Comparison of ENCODE assay signal across 7 cellular contexts in the genomic region with DNA sequence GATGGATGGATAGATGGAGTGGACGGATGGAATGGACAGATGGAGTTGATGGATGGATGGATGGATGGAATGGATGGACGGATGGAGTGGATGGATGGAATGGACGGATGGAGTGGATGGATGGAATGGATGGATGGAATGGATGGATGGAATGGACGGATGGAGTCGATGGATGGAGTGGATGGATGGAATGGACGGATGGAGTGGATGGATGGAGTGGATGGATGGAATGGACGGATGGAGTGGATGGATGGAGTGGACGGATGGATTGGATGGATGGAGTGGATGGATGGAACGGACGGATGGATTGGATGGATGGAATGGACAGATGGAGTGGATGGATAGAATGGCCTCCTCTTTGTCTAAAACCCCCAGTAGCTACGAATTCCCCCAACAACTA.
A peak's percentile ranks its signal among the peaks of the same experiment; 100 is the strongest.
DNase-seq lines count a peak whose midpoint lies in the region; FAIRE-seq and TF ChIP-seq lines count a peak whose summit lies in the region.
"Not testable (repeated sequence)": the region's sequence is repeated elsewhere in the genome, so short reads cannot be mapped to it uniquely, and the experiment has no call there.

No MANE protein-coding gene starts in this region.

- not testable (repeated sequence) for TF ChIP-seq POLR2A in H1 (IDR thresholded peaks at IDR 0.05; ENCODE audit: control extremely low read depth in 1 of 2, low read depth in 2 of 2, low read length in 2 of 2)

- H2BK15ac ChIP-seq in H1 (ENCODE audit: low read length): not testable (repeated sequence)
- peak overlapping the region; percentile 90 for H2BK15ac ChIP-seq in neuronal stem cell (ENCODE audit: low read length)

- peaks cover 0 to 11% (median 2%) of the 10 kb centered on the region in 3 donors for H3K27me3 Mint-ChIP-seq in CD14-positive monocyte (ENCODE audit: low read depth in 3 of 3)
- H3K27me3 Mint-ChIP-seq in astrocyte (ENCODE audit: low read depth, unreplicated experiment): not testable (repeated sequence)

- H3K14ac ChIP-seq in H1 (ENCODE audit: insufficient read length): not testable (repeated sequence)
- peak overlapping the region; percentile 14 for H3K14ac ChIP-seq in neuronal stem cell (ENCODE audit: low read length)

- H4K91ac ChIP-seq in H1 (replicated peaks; ENCODE audit: insufficient read length, low read length): not testable (repeated sequence)
- H4K91ac ChIP-seq in neuronal stem cell (ENCODE audit: low read depth, low read length, poor library complexity): peak overlapping the region; percentile 6

- dilution Hi-C loops in keratinocyte (cut with MboI; ENCODE audit: extremely low pct_ligation_motif_present, low sequenced_read_pairs): not testable (repeated sequence)

- TF ChIP-seq EP300 in H1 (IDR thresholded peaks at IDR 0.05; ENCODE audit: borderline replicate concordance in 1 of 2, low read depth in 2 of 2, low read length in 2 of 2): not testable (repeated sequence)

- not testable (repeated sequence) for H3K56ac ChIP-seq in H1 (replicated peaks; ENCODE audit: insufficient read length, low read depth, low read length)

- not testable (repeated sequence) for H3K4ac ChIP-seq in H1 (replicated peaks; ENCODE audit: insufficient read length, low read depth, low read length); neuronal stem cell (ENCODE audit: low read length)

- WGBS in H1 (ENCODE audit: extremely low coverage in 1 of 2, insufficient coverage in 1 of 2, insufficient read length in 1 of 2, insufficient replicate concordance in 2 of 2, low coverage in 1 of 2, low lambda C conversion rate in 2 of 2, missing lambda C conversion rate in 1 of 2), 2 experiments: 70 to 100% methylated on average over 10 to 11 of the region's 11 CpGs
- WGBS in neuronal stem cell (ENCODE audit: extremely low coverage in 2 of 2, insufficient read length in 2 of 2, insufficient replicate concordance in 1 of 2), 2 donors: 99 to 100% methylated on average over 5 to 8 of the region's 11 CpGs
- 78 to 83% (median 80%) methylated on average over 11 of the region's 11 CpGs for WGBS in small intestine, 3 donors

- not testable (repeated sequence) for H3K18ac ChIP-seq in H1 (ENCODE audit: extremely low read depth, low read length)
- H3K18ac ChIP-seq in neuronal stem cell (ENCODE audit: low read length): peak overlapping the region; percentile 5

- H3K27me3 ChIP-seq in astrocyte (ENCODE audit: insufficient read depth, low read length); H1 (replicated peaks in 1 of 4; ENCODE audit: control insufficient read depth in 3 of 4, extremely low read depth in 1 of 4, insufficient read depth in 3 of 4, low read length in 3 of 4); keratinocyte (ENCODE audit: control insufficient read depth, extremely low read depth, insufficient read depth, low read length); neuronal stem cell (ENCODE audit: control insufficient read depth in 3 of 3, insufficient read depth in 3 of 3, low read depth in 1 of 3, low read length in 3 of 3); small intestine (ENCODE audit: control insufficient read depth in 2 of 2, insufficient read depth in 2 of 2, low read length in 2 of 2): not testable (repeated sequence)

- CTCF ChIA-PET in H1 (lab: Charles Lee; ENCODE audit: partially characterized antibody): interaction anchor here (0.6 to 0.7 kb wide), 2 partner anchors 12 to 52 kb away, joined by 3 read pairs; no protein-coding TSS in a partner anchor

- not testable (repeated sequence) for H2BK12ac ChIP-seq in H1 (ENCODE audit: low read depth, low read length); neuronal stem cell (ENCODE audit: low read length)

- not testable (repeated sequence) for TF ChIP-seq RAD21 in H1 (IDR thresholded peaks at IDR 0.05 in 1 of 2, conservative IDR thresholded peaks at IDR 0.05 in 1 of 2; ENCODE audit: low read depth in 2 of 2, low read length in 2 of 2)

- H2BK120ac ChIP-seq in H1 (replicated peaks; ENCODE audit: low read depth, low read length); neuronal stem cell (ENCODE audit: low read depth, low read length): not testable (repeated sequence)

- intact Hi-C loops in CD14-positive monocyte (cut with micrococcal nuclease): not testable (repeated sequence)

- H3K79me2 ChIP-seq in astrocyte (ENCODE audit: insufficient read depth, low read length); H1 (ENCODE audit: control insufficient read depth in 1 of 2, insufficient read depth in 2 of 2, low read length in 2 of 2); keratinocyte (ENCODE audit: control insufficient read depth, insufficient read depth, low read length): not testable (repeated sequence)

- peaks cover 17% of the 10 kb centered on the region for H3K9me3 ChIP-seq in astrocyte (ENCODE audit: insufficient read depth, low read depth, low read length)
- peaks cover 2 to 18% of the 10 kb centered on the region in 2 experiments; a peak in 2 of 4 replicates for H3K9me3 ChIP-seq in H1 (ENCODE audit: insufficient read depth in 2 of 2, low read depth in 1 of 2, low read length in 1 of 2)
- H3K9me3 ChIP-seq in keratinocyte (ENCODE audit: control insufficient read depth, low read depth, low read length); neuronal stem cell (replicated peaks in 1 of 2; ENCODE audit: control insufficient read depth in 2 of 2, insufficient read depth in 1 of 2, low read depth in 1 of 2, low read length in 2 of 2); small intestine (ENCODE audit: control insufficient read depth, low read depth): not testable (repeated sequence)

- DNase-seq in CD14-positive monocyte (ENCODE audit: low spot score): peak; percentile 59
- DNase-seq in HTR-8/SVneo (ENCODE audit: insufficient read length, low spot score); astrocyte (ENCODE audit: low read depth); H1 (ENCODE audit: low read depth in 1 of 2, low spot score in 2 of 2); keratinocyte (ENCODE audit: low read depth, low spot score); neuronal stem cell (ENCODE audit: low spot score); small intestine: not testable (repeated sequence)

- H3K23me2 ChIP-seq in H1 (ENCODE audit: low read depth, low read length): peaks cover 20% of the 10 kb centered on the region; the same call in 1 of the 2 replicates

- H4K5ac ChIP-seq in H1 (ENCODE audit: insufficient read length, low read depth, low read length): not testable (repeated sequence)

- H3K27ac Mint-ChIP-seq in CD14-positive monocyte; astrocyte (ENCODE audit: unreplicated experiment): not testable (repeated sequence)

- not testable (repeated sequence) for H3K79me1 ChIP-seq in H1 (ENCODE audit: low read depth, low read length); neuronal stem cell (ENCODE audit: low read depth, low read length)

- H3K23ac ChIP-seq in H1 (ENCODE audit: insufficient read length): not testable (repeated sequence)
- H3K23ac ChIP-seq in neuronal stem cell (ENCODE audit: low read depth, low read length, poor library complexity): peak overlapping the region; percentile 1

- not testable (repeated sequence) for H2AFZ ChIP-seq in astrocyte (ENCODE audit: low read depth, low read length); H1 (ENCODE audit: low read length); keratinocyte (ENCODE audit: control insufficient read depth, low read length); neuronal stem cell (ENCODE audit: low read length)

- FAIRE-seq in HTR-8/SVneo (lab: Jason Lieb, UNC): peak; percentile 98
- peak; percentile 93 for FAIRE-seq in astrocyte (lab: Jason Lieb, UNC)
- FAIRE-seq in H1 (lab: Jason Lieb, UNC): peak; percentile 93
- FAIRE-seq in keratinocyte (lab: Jason Lieb, UNC): peak; percentile 84
- FAIRE-seq in small intestine (lab: Jason Lieb, UNC): peak; percentile 99

- H4K20me1 ChIP-seq in astrocyte (ENCODE audit: insufficient read depth, low read length); H1 (replicated peaks in 1 of 2; ENCODE audit: control insufficient read depth in 1 of 2, insufficient read depth in 2 of 2, low read length in 2 of 2); keratinocyte (ENCODE audit: control insufficient read depth, extremely low read depth, insufficient read depth, low read length): not testable (repeated sequence)

- H4K8ac ChIP-seq in H1 (ENCODE audit: extremely low read depth, insufficient read depth, low read length); neuronal stem cell (ENCODE audit: low read depth, low read length): not testable (repeated sequence)

- H2BK20ac ChIP-seq in H1 (ENCODE audit: low read length): not testable (repeated sequence)

- peaks cover 13 to 23% (median 17%) of the 10 kb centered on the region in 7 donors for H3K9me3 Mint-ChIP-seq in CD14-positive monocyte
- not testable (repeated sequence) for H3K9me3 Mint-ChIP-seq in astrocyte (ENCODE audit: unreplicated experiment)

- H3K9me1 ChIP-seq in keratinocyte (ENCODE audit: control insufficient read depth, extremely low read depth, insufficient read depth, low read length): not testable (repeated sequence)

- not testable (repeated sequence) for H3K27ac ChIP-seq in astrocyte (ENCODE audit: low read depth, low read length); H1 (ENCODE audit: low read depth, low read length); keratinocyte (ENCODE audit: control insufficient read depth, insufficient read depth, low read length); neuronal stem cell (replicated peaks; ENCODE audit: low read length); small intestine (ENCODE audit: low read depth in 1 of 2, low read length in 1 of 2)

- H2AK5ac ChIP-seq in H1 (ENCODE audit: low read depth, low read length) (peak overlapping the region; percentile 100), neuronal stem cell (ENCODE audit: low read depth, low read length) (peak overlapping the region; percentile 15)

- H3K4me3 Mint-ChIP-seq in CD14-positive monocyte; astrocyte (ENCODE audit: unreplicated experiment): not testable (repeated sequence)

- not testable (repeated sequence) for H2BK5ac ChIP-seq in H1 (ENCODE audit: low read depth, low read length)
- H2BK5ac ChIP-seq in neuronal stem cell (ENCODE audit: low read length): peak overlapping the region; percentile 4

- not testable (repeated sequence) for H3K4me1 Mint-ChIP-seq in CD14-positive monocyte
- H3K4me1 Mint-ChIP-seq in astrocyte (ENCODE audit: low read depth, unreplicated experiment): peaks cover 43% of the 10 kb centered on the region

- not testable (repeated sequence) for TF ChIP-seq CTCF in CD14-positive monocyte (IDR thresholded peaks at IDR 0.05); astrocyte (IDR thresholded peaks at IDR 0.05; ENCODE audit: insufficient read depth, low read depth, low read length); H1 (IDR thresholded peaks at IDR 0.05; ENCODE audit: control extremely low read depth in 1 of 3, insufficient read depth in 1 of 3, low read depth in 1 of 3, low read length in 3 of 3); keratinocyte (optimal IDR thresholded peaks at IDR 0.05 in 1 of 3, IDR thresholded peaks at IDR 0.05 in 1 of 3, conservative IDR thresholded peaks at IDR 0.05 in 1 of 3; ENCODE audit: extremely low read depth in 1 of 3, insufficient read depth in 2 of 3, low read length in 3 of 3)

- H3K4me1 ChIP-seq in astrocyte (ENCODE audit: insufficient read depth, low read length) (peaks cover 10% of the 10 kb centered on the region), H1 (replicated peaks in 1 of 4; ENCODE audit: control insufficient read depth in 3 of 4, insufficient read depth in 4 of 4, low read length in 3 of 4) (peaks cover 0 to 13% (median 10%) of the 10 kb centered on the region in 4 experiments; a peak in 5 of 7 replicates), keratinocyte (ENCODE audit: control insufficient read depth, extremely low read depth, insufficient read depth, low read length) (peaks cover 51% of the 10 kb centered on the region), neuronal stem cell (ENCODE audit: control insufficient read depth in 2 of 2, insufficient read depth in 1 of 2, low read depth in 1 of 2, low read length in 2 of 2) (peaks cover 3 to 15% of the 10 kb centered on the region in 2 donors)
- H3K4me1 ChIP-seq in small intestine (ENCODE audit: control insufficient read depth in 2 of 2, insufficient read depth in 1 of 2, low read depth in 1 of 2, low read length in 1 of 2): not testable (repeated sequence)

- H3K36me3 ChIP-seq in astrocyte (ENCODE audit: insufficient read depth, low read length); H1 (ENCODE audit: control insufficient read depth in 2 of 4, insufficient read depth in 4 of 4, low read length in 3 of 4); keratinocyte (ENCODE audit: control insufficient read depth in 2 of 2, extremely low read depth in 1 of 2, insufficient read depth in 2 of 2, low read length in 2 of 2); neuronal stem cell (replicated peaks in 1 of 2; ENCODE audit: control insufficient read depth in 2 of 2, insufficient read depth in 2 of 2, low read length in 2 of 2); small intestine (ENCODE audit: control insufficient read depth in 2 of 2, insufficient read depth in 2 of 2, low read length in 2 of 2): not testable (repeated sequence)

- POLR2A ChIA-PET in H1 (lab: Charles Lee; ENCODE audit: partially characterized antibody): interaction anchor here (0.7 kb wide), 1 partner anchor 9 kb away, joined by 3 read pairs; no protein-coding TSS in a partner anchor

- H3K36me3 Mint-ChIP-seq in CD14-positive monocyte; astrocyte (ENCODE audit: low read depth, unreplicated experiment): not testable (repeated sequence)

- not testable (repeated sequence) for H3K9ac ChIP-seq in astrocyte (ENCODE audit: low read length); keratinocyte (ENCODE audit: control insufficient read depth, extremely low read depth, insufficient read depth, low read length)
- H3K9ac ChIP-seq in H1 (replicated peaks in 1 of 4; ENCODE audit: extremely low read depth in 1 of 4, low read depth in 3 of 4, low read length in 3 of 4): peak overlapping the region in 1 of 4 experiments; percentile 71; a peak in 1 of 7 replicates
- H3K9ac ChIP-seq in neuronal stem cell (ENCODE audit: low read depth, low read length, poor library complexity): peak overlapping the region; percentile 54

- not testable (repeated sequence) for H3K4me3 ChIP-seq in astrocyte (ENCODE audit: insufficient read depth, low read depth, low read length); H1 (ENCODE audit: extremely low read depth in 1 of 4, insufficient read depth in 2 of 4, low read depth in 3 of 4, low read length in 4 of 4); keratinocyte (ENCODE audit: control insufficient read depth in 2 of 3, extremely low read depth in 1 of 3, insufficient read depth in 2 of 3, low read depth in 1 of 3, low read length in 3 of 3); neuronal stem cell (ENCODE audit: low read length in 2 of 2); small intestine (ENCODE audit: low read depth in 1 of 2, low read length in 2 of 2)

- H3K4me2 ChIP-seq in astrocyte (ENCODE audit: low read length); H1 (ENCODE audit: insufficient read depth in 1 of 2, low read depth in 2 of 2, low read length in 2 of 2); keratinocyte (ENCODE audit: control insufficient read depth, extremely low read depth, insufficient read depth, low read depth, low read length); neuronal stem cell (ENCODE audit: insufficient read depth, low read length, poor library complexity, severe bottlenecking): not testable (repeated sequence)
